Comparison of ENCODE assay signal across 37 cellular contexts in the genomic region with DNA sequence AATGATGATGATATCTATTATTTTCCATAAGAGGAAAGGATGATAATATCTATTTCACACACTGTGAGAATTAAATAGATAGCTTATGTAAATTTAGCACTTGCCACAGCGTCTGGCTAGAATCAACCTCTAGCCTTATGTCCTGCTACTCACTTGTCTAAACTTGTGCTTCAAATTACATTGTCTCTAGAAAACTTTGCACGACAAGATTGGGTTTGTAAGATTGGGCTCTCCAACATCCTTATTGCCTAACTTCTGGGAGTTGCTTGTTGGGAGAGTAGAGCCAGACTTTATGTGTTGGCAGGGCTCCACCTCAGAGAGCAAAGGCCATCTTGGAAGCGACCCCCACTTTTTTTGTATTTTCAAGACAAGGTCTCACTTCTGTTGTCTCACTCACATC.
"Had no signal": no experiment of that assay in that cellular context is flagged by ENCODE, and none has a peak within 500 bp of the region (broad histone marks: within the 10 kb centered on the region; RNA-seq: fewer than 3 reads in every experiment).

No MANE protein-coding gene starts in this region.

- H3K4me3 ChIP-seq: cardiac muscle cell, Peyer's patch had no signal

- H3K27ac Mint-ChIP-seq: activated B cell treated with CpG ODN at 0.5 μM for 24 hours; activated CD4-positive, alpha-beta memory T cell treated with anti-CD3 and anti-CD28 coated beads, Interleukin-2, amount 10 ng/mL, durations not matched to agents 7 days and 5 days; activated CD8-positive, alpha-beta memory T cell treated with anti-CD3 and anti-CD28 coated beads, Interleukin-2, amount 10 ng/mL, durations not matched to agents 7 days and 5 days; activated naive CD4-positive, alpha-beta T cell treated with anti-CD3 and anti-CD28 coated beads, Interleukin-2, amount 10 ng/mL, durations not matched to agents 7 days and 5 days; activated naive CD8-positive, alpha-beta T cell; activated naive CD8-positive, alpha-beta T cell treated with anti-CD3 and anti-CD28 coated beads, Interleukin-2, amount 50 U/mL, for 24 hours; brain had no signal

- H3K27ac ChIP-seq: cardiac muscle cell, Peyer's patch, VCaP had no signal

- DNase-seq: activated B cell treated with CpG ODN at 0.5 μM for 24 hours; activated CD4-positive, alpha-beta memory T cell treated with anti-CD3 and anti-CD28 coated beads, Interleukin-2, amount 10 ng/mL, durations not matched to agents 7 days and 5 days; activated CD4-positive, alpha-beta T cell treated with anti-CD3 and anti-CD28 coated beads for 4 hours; activated CD4-positive, CD25-positive, alpha-beta regulatory T cell treated with anti-CD3 and anti-CD28 coated beads, Interleukin-2, amount 50 U/mL, for 72 hours; activated CD8-positive, alpha-beta memory T cell treated with anti-CD3 and anti-CD28 coated beads for 24 hours; activated CD8-positive, alpha-beta memory T cell treated with anti-CD3 and anti-CD28 coated beads, Interleukin-2, amount 10 ng/mL, durations not matched to agents 7 days and 5 days; activated CD8-positive, alpha-beta memory T cell treated with anti-CD3 and anti-CD28 coated beads, Interleukin-2, amount 50 U/mL, for 48 hours; activated effector memory CD4-positive, alpha-beta T cell treated with Interleukin-2 at 50 U/mL for 16 hours; activated naive CD4-positive, alpha-beta T cell treated with anti-CD3 and anti-CD28 coated beads, Interleukin-2, amount 10 ng/mL, durations not matched to agents 7 days and 5 days; activated naive CD8-positive, alpha-beta T cell treated with anti-CD3 and anti-CD28 coated beads, Interleukin-2, amount 50 U/mL, for 24 hours; activated T-cell treated with anti-CD3 and anti-CD28 coated beads, Interleukin-2, amount 50 U/mL, for 48 hours; anterior cingulate cortex; Kasumi-1; KG1; MM.1S; NCI-H1092 treated with DMSO at 0.1 percent for 48 hours; NCI-H1436 treated with DMSO at 0.1 percent for 48 hours; NCI-H1694 treated with DMSO at 0.1 percent for 48 hours; NCI-H2029; NCI-H345; NCI-H510A; NCI-H526; NCI-H748 treated with DMSO at 0.1 percent for 48 hours; NK-92 treated with Interleukin-12 subunit alpha and Interleukin-12 subunit beta, amount 100 ng/mL, for 24 hours; PC-3; Peyer's patch; Right ventricle myocardium superior; RPMI8226; SW 1271; T-helper 1 cell; T-helper 2 cell; T-helper 9 cell had no signal

- H3K36me3 Mint-ChIP-seq: activated CD8-positive, alpha-beta memory T cell treated with anti-CD3 and anti-CD28 coated beads, Interleukin-2, amount 10 ng/mL, durations not matched to agents 7 days and 5 days; activated naive CD4-positive, alpha-beta T cell treated with anti-CD3 and anti-CD28 coated beads, Interleukin-2, amount 10 ng/mL, durations not matched to agents 7 days and 5 days; activated naive CD8-positive, alpha-beta T cell; brain had no signal

- H3K4me1 Mint-ChIP-seq: activated B cell treated with CpG ODN at 0.5 μM for 24 hours; activated CD4-positive, alpha-beta memory T cell treated with anti-CD3 and anti-CD28 coated beads, Interleukin-2, amount 10 ng/mL, durations not matched to agents 7 days and 5 days; activated CD8-positive, alpha-beta memory T cell treated with anti-CD3 and anti-CD28 coated beads, Interleukin-2, amount 10 ng/mL, durations not matched to agents 7 days and 5 days; activated naive CD4-positive, alpha-beta T cell treated with anti-CD3 and anti-CD28 coated beads, Interleukin-2, amount 10 ng/mL, durations not matched to agents 7 days and 5 days; activated naive CD8-positive, alpha-beta T cell treated with anti-CD3 and anti-CD28 coated beads, Interleukin-2, amount 50 U/mL, for 24 hours; brain; central memory CD8-positive, alpha-beta T cell had no signal

- H3K9me3 Mint-ChIP-seq: activated CD4-positive, alpha-beta memory T cell treated with anti-CD3 and anti-CD28 coated beads, Interleukin-2, amount 10 ng/mL, durations not matched to agents 7 days and 5 days; activated naive CD4-positive, alpha-beta T cell treated with anti-CD3 and anti-CD28 coated beads, Interleukin-2, amount 10 ng/mL, durations not matched to agents 7 days and 5 days; activated naive CD8-positive, alpha-beta T cell treated with anti-CD3 and anti-CD28 coated beads, Interleukin-2, amount 50 U/mL, for 24 hours; brain; central memory CD8-positive, alpha-beta T cell had no signal

- H3K4me3 Mint-ChIP-seq: activated B cell treated with CpG ODN at 0.5 μM for 24 hours; activated CD4-positive, alpha-beta memory T cell treated with anti-CD3 and anti-CD28 coated beads, Interleukin-2, amount 10 ng/mL, durations not matched to agents 7 days and 5 days; activated CD8-positive, alpha-beta memory T cell treated with anti-CD3 and anti-CD28 coated beads, Interleukin-2, amount 10 ng/mL, durations not matched to agents 7 days and 5 days; activated naive CD4-positive, alpha-beta T cell treated with anti-CD3 and anti-CD28 coated beads, Interleukin-2, amount 10 ng/mL, durations not matched to agents 7 days and 5 days; activated naive CD8-positive, alpha-beta T cell; activated naive CD8-positive, alpha-beta T cell treated with anti-CD3 and anti-CD28 coated beads, Interleukin-2, amount 50 U/mL, for 24 hours; brain; central memory CD8-positive, alpha-beta T cell had no signal
